Comparison of ENCODE assay signal across 34 cellular contexts in the genomic region with DNA sequence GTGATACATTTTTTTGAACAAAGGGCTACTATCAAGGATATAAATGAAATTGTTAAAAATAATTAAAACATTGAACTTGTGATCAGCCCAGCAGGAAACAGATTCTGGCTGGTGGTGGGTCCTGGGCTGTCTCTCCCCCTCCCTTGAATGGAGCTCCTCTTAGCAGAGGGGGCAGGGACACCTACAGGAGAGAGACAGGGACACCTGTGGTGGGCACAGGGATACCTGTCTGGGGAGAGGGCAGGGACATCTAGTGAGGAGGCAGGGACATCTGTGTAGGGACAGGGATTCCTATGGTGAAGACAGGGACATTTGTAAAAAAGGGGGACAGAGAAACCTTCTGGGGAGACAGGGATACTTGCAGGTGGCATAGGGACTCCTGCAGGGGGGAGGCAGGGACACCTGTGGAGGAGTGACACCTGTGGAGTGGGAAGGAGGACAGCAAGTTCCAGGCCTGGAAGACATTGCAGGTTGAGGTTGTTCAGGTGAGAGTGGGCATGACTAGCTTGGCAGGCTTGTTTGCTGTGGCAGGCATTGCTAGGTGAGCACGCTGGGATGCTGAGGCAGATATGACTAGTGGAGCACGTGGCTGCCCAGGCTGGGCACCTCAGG.
"Had no signal": no experiment of that assay in that cellular context is flagged by ENCODE, and none has a peak within 500 bp of the region (broad histone marks: within the 10 kb centered on the region; RNA-seq: fewer than 3 reads in every experiment).

No MANE protein-coding gene starts in this region.

- H3K4me3 ChIP-seq: adrenal gland, body of pancreas, cardiac muscle cell, coronary artery, dorsolateral prefrontal cortex, esophagus squamous epithelium, gastroesophageal sphincter had no signal

- H3K9me3 ChIP-seq: body of pancreas had no signal

- H3K36me3 Mint-ChIP-seq: activated CD4-positive, alpha-beta memory T cell treated with anti-CD3 and anti-CD28 coated beads for 36 hours; activated CD8-positive, alpha-beta memory T cell treated with anti-CD3 and anti-CD28 coated beads, Interleukin-2, amount 10 ng/mL, durations not matched to agents 7 days and 5 days; activated naive CD4-positive, alpha-beta T cell treated with anti-CD3 and anti-CD28 coated beads, Interleukin-2, amount 50 U/mL, for 24 hours; activated naive CD8-positive, alpha-beta T cell treated with anti-CD3 and anti-CD28 coated beads for 36 hours had no signal

- DNase-seq: activated CD4-positive, alpha-beta memory T cell treated with anti-CD3 and anti-CD28 coated beads for 36 hours; activated CD4-positive, alpha-beta T cell treated with anti-CD3 and anti-CD28 coated beads for 36 hours; activated CD4-positive, alpha-beta T cell treated with anti-CD3 and anti-CD28 coated beads, Interleukin-2, amount 10 ng/mL, durations not matched to agents 24 days and 14 days; activated CD4-positive, CD25-positive, alpha-beta regulatory T cell; activated CD4-positive, CD25-positive, alpha-beta regulatory T cell treated with anti-CD3 and anti-CD28 coated beads, Interleukin-2, amount 50 U/mL, for 72 hours; activated CD8-positive, alpha-beta memory T cell treated with anti-CD3 and anti-CD28 coated beads, Interleukin-2, amount 10 ng/mL, durations not matched to agents 7 days and 5 days; activated CD8-positive, alpha-beta memory T cell treated with anti-CD3 and anti-CD28 coated beads, Interleukin-2, amount 50 U/mL, for 4 hours; activated CD8-positive, alpha-beta T cell treated with anti-CD3 and anti-CD28 coated beads, Interleukin-2, amount 10 ng/mL, durations not matched to agents 7 days and 5 days; activated effector memory CD4-positive, alpha-beta T cell treated with anti-CD3 and anti-CD28 coated beads, Interleukin-2, amount 50 U/mL, for 16 hours; activated naive CD4-positive, alpha-beta T cell treated with anti-CD3 and anti-CD28 coated beads for 36 hours; activated naive CD8-positive, alpha-beta T cell treated with anti-CD3 and anti-CD28 coated beads for 36 hours; activated naive CD8-positive, alpha-beta T cell treated with anti-CD3 and anti-CD28 coated beads, Interleukin-2, amount 50 U/mL, for 24 hours; activated T-cell treated with anti-CD3 and anti-CD28 coated beads, Interleukin-2, amount 50 U/mL, for 1 hour; activated T-cell treated with anti-CD3 and anti-CD28 coated beads, Interleukin-2, amount 50 U/mL, for 48 hours; adrenal gland; amygdala; aorta; body of pancreas; central memory CD4-positive, alpha-beta T cell; cerebellar nuclear complex; dorsolateral prefrontal cortex; effector memory CD4-positive, alpha-beta T cell; endodermal cell; erythroblast; esophagus squamous epithelium; foreskin melanocyte; T-helper 2 cell had no signal

- H3K4me1 ChIP-seq: adrenal gland, body of pancreas, esophagus squamous epithelium, gastroesophageal sphincter had no signal

- H3K4me3 Mint-ChIP-seq: activated CD4-positive, alpha-beta memory T cell treated with anti-CD3 and anti-CD28 coated beads for 36 hours; activated CD4-positive, alpha-beta T cell treated with anti-CD3 and anti-CD28 coated beads for 36 hours; activated CD4-positive, alpha-beta T cell treated with anti-CD3 and anti-CD28 coated beads, Interleukin-2, amount 10 ng/mL, durations not matched to agents 24 days and 14 days; activated CD8-positive, alpha-beta memory T cell treated with anti-CD3 and anti-CD28 coated beads, Interleukin-2, amount 10 ng/mL, durations not matched to agents 7 days and 5 days; activated CD8-positive, alpha-beta T cell treated with anti-CD3 and anti-CD28 coated beads, Interleukin-2, amount 10 ng/mL, durations not matched to agents 7 days and 5 days; activated naive CD4-positive, alpha-beta T cell treated with anti-CD3 and anti-CD28 coated beads for 36 hours; activated naive CD4-positive, alpha-beta T cell treated with anti-CD3 and anti-CD28 coated beads, Interleukin-2, amount 50 U/mL, for 24 hours; activated naive CD8-positive, alpha-beta T cell treated with anti-CD3 and anti-CD28 coated beads for 36 hours; activated naive CD8-positive, alpha-beta T cell treated with anti-CD3 and anti-CD28 coated beads, Interleukin-2, amount 50 U/mL, for 24 hours; activated T-helper 1 cell treated with anti-CD3 and anti-CD28 coated beads, Interleukin-12 subunit alpha, Interleukin-12 subunit beta, Interleukin-2, Interleukin-4 antibody, amounts not matched to agents 30 ng/mL and 10 ng/mL and 1 ng/mL, durations not matched to agents 14 hours and 24 hours and 36 hours; dendritic cell treated with granulocyte-macrophage colony-stimulating factor and Interleukin-4, amounts not matched to agents 40 ng/mL and 50 ng/mL, for 4 days; endodermal cell had no signal

- H3K27me3 Mint-ChIP-seq: activated CD4-positive, alpha-beta memory T cell treated with anti-CD3 and anti-CD28 coated beads for 36 hours; activated CD4-positive, alpha-beta T cell treated with anti-CD3 and anti-CD28 coated beads for 36 hours; activated CD4-positive, alpha-beta T cell treated with anti-CD3 and anti-CD28 coated beads, Interleukin-2, amount 10 ng/mL, durations not matched to agents 24 days and 14 days; activated CD8-positive, alpha-beta memory T cell treated with anti-CD3 and anti-CD28 coated beads, Interleukin-2, amount 10 ng/mL, durations not matched to agents 7 days and 5 days; activated naive CD4-positive, alpha-beta T cell treated with anti-CD3 and anti-CD28 coated beads, Interleukin-2, amount 50 U/mL, for 24 hours; activated naive CD8-positive, alpha-beta T cell treated with anti-CD3 and anti-CD28 coated beads, Interleukin-2, amount 50 U/mL, for 24 hours; dendritic cell treated with granulocyte-macrophage colony-stimulating factor and Interleukin-4, amounts not matched to agents 40 ng/mL and 50 ng/mL, for 4 days had no signal

- H3K4me1 Mint-ChIP-seq: activated CD4-positive, alpha-beta T cell treated with anti-CD3 and anti-CD28 coated beads for 36 hours; activated CD4-positive, alpha-beta T cell treated with anti-CD3 and anti-CD28 coated beads, Interleukin-2, amount 10 ng/mL, durations not matched to agents 24 days and 14 days; activated CD8-positive, alpha-beta memory T cell treated with anti-CD3 and anti-CD28 coated beads, Interleukin-2, amount 10 ng/mL, durations not matched to agents 7 days and 5 days; activated naive CD4-positive, alpha-beta T cell treated with anti-CD3 and anti-CD28 coated beads, Interleukin-2, amount 50 U/mL, for 24 hours; activated naive CD8-positive, alpha-beta T cell treated with anti-CD3 and anti-CD28 coated beads for 36 hours; activated naive CD8-positive, alpha-beta T cell treated with anti-CD3 and anti-CD28 coated beads, Interleukin-2, amount 50 U/mL, for 24 hours; endodermal cell had no signal

- H3K27ac Mint-ChIP-seq: activated CD4-positive, alpha-beta memory T cell treated with anti-CD3 and anti-CD28 coated beads for 36 hours; activated CD4-positive, alpha-beta T cell treated with anti-CD3 and anti-CD28 coated beads for 36 hours; activated CD4-positive, alpha-beta T cell treated with anti-CD3 and anti-CD28 coated beads, Interleukin-2, amount 10 ng/mL, durations not matched to agents 24 days and 14 days; activated CD8-positive, alpha-beta memory T cell treated with anti-CD3 and anti-CD28 coated beads, Interleukin-2, amount 10 ng/mL, durations not matched to agents 7 days and 5 days; activated CD8-positive, alpha-beta T cell treated with anti-CD3 and anti-CD28 coated beads, Interleukin-2, amount 10 ng/mL, durations not matched to agents 7 days and 5 days; activated naive CD4-positive, alpha-beta T cell treated with anti-CD3 and anti-CD28 coated beads for 36 hours; activated naive CD4-positive, alpha-beta T cell treated with anti-CD3 and anti-CD28 coated beads, Interleukin-2, amount 50 U/mL, for 24 hours; activated naive CD8-positive, alpha-beta T cell treated with anti-CD3 and anti-CD28 coated beads for 36 hours; activated naive CD8-positive, alpha-beta T cell treated with anti-CD3 and anti-CD28 coated beads, Interleukin-2, amount 50 U/mL, for 24 hours; activated T-helper 1 cell treated with anti-CD3 and anti-CD28 coated beads, Interleukin-12 subunit alpha, Interleukin-12 subunit beta, Interleukin-2, Interleukin-4 antibody, amounts not matched to agents 30 ng/mL and 10 ng/mL and 1 ng/mL, durations not matched to agents 14 hours and 24 hours and 36 hours; activated T-helper 2 cell treated with anti-CD3 and anti-CD28 coated beads, Interferon-gamma antibody, Interleukin-2, Interleukin-4, amounts not matched to agents 10 μg/mL and 5 μg/mL and 100 μg/mL, durations not matched to agents 14 hours and 24 hours and 36 hours; dendritic cell treated with granulocyte-macrophage colony-stimulating factor and Interleukin-4, amounts not matched to agents 40 ng/mL and 50 ng/mL, for 4 days; endodermal cell had no signal

- H3K27me3 ChIP-seq: adrenal gland, body of pancreas, cardiac muscle cell, esophagus squamous epithelium, gastroesophageal sphincter had no signal

- H3K36me3 ChIP-seq: adrenal gland, cardiac muscle cell, esophagus squamous epithelium, gastroesophageal sphincter had no signal

- ATAC-seq: activated CD4-positive, alpha-beta T cell treated with anti-CD3 and anti-CD28 coated beads for 36 hours; activated CD8-positive, alpha-beta memory T cell treated with anti-CD3 and anti-CD28 coated beads, Interleukin-2, amount 10 ng/mL, durations not matched to agents 7 days and 5 days; activated CD8-positive, alpha-beta T cell treated with anti-CD3 and anti-CD28 coated beads, Interleukin-2, amount 10 ng/mL, durations not matched to agents 7 days and 5 days; activated naive CD8-positive, alpha-beta T cell treated with anti-CD3 and anti-CD28 coated beads, Interleukin-2, amount 50 U/mL, for 24 hours; body of pancreas; gastroesophageal sphincter had no signal

- H3K27ac ChIP-seq: adrenal gland, body of pancreas, cardiac muscle cell, coronary artery, dorsolateral prefrontal cortex, esophagus squamous epithelium, gastroesophageal sphincter had no signal
